ENCODE assay signal across 20 cellular contexts in the genomic region with DNA sequence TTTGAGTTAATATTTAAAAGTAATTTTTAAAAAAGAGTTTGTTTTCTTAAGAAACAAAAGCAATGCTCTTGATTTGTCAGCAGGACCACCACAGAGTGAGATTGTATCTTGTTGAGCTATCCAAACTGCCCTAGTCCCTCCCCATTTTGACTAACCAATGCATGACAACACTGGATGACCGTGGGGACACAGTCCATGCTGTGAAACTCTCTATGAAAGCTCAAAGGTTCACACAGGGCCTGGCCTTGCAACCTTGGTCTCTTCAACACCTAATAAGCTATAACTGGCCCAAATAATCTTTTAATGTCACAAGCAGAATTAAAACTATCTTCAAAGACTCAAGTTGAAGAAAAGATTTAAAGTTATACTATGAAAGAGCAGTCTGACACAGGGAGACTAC. TPM values are rescaled to one million over a fixed set of nuclear protein-coding genes. Genes with fewer than 3 reads are reported as not detected.
"Had no signal": no experiment of that assay in that cellular context is flagged by ENCODE, and none has a peak within 500 bp of the region (broad histone marks: within the 10 kb centered on the region; RNA-seq: fewer than 3 reads in every experiment).

No MANE protein-coding gene starts in this region.

- H3K27ac Mint-ChIP-seq: activated naive CD8-positive, alpha-beta T cell treated with anti-CD3 and anti-CD28 coated beads, Interleukin-2, amount 50 U/mL, for 24 hours had no signal

- DNase-seq: activated CD4-positive, alpha-beta T cell treated with anti-CD3 and anti-CD28 coated beads, Interleukin-2, amount 50 U/mL, for 1 hour; activated CD4-positive, CD25-positive, alpha-beta regulatory T cell; activated naive CD8-positive, alpha-beta T cell treated with anti-CD3 and anti-CD28 coated beads, Interleukin-2, amount 50 U/mL, for 24 hours; anterior cingulate cortex; caudate nucleus; effector memory CD8-positive, alpha-beta T cell; foreskin fibroblast; left cardiac atrium; naive B cell; pancreas; stimulated activated CD8-positive, alpha-beta memory T cell treated with anti-CD3 and anti-CD28 coated beads, Interleukin-4, amount 100 ng/mL, for 48 hours; stimulated activated naive CD4-positive, alpha-beta T cell; thyroid gland had no signal

- H3K4me1 Mint-ChIP-seq: brain, naive B cell, neural crest cell had no signal

- H3K27me3 ChIP-seq: pancreas, thyroid gland had no signal

- H3K27me3 Mint-ChIP-seq: activated naive CD8-positive, alpha-beta T cell treated with anti-CD3 and anti-CD28 coated beads, Interleukin-2, amount 50 U/mL, for 24 hours; brain; effector memory CD8-positive, alpha-beta T cell; naive B cell had no signal

- H3K4me3 ChIP-seq: lung, pancreas, SK-N-MC, thyroid gland had no signal

- H3K36me3 ChIP-seq: thyroid gland had no signal

- H3K27ac ChIP-seq: pancreas, SK-N-MC, thyroid gland had no signal

- FAIRE-seq: islet of Langerhans had no signal

- H3K9me3 ChIP-seq: pancreas, thyroid gland had no signal

- H3K4me3 Mint-ChIP-seq: activated naive CD8-positive, alpha-beta T cell treated with anti-CD3 and anti-CD28 coated beads, Interleukin-2, amount 50 U/mL, for 24 hours; brain; effector memory CD8-positive, alpha-beta T cell; neural crest cell had no signal

- H3K4me1 ChIP-seq: pancreas had no signal

- H3K9me3 Mint-ChIP-seq: activated naive CD8-positive, alpha-beta T cell treated with anti-CD3 and anti-CD28 coated beads, Interleukin-2, amount 50 U/mL, for 24 hours; brain; effector memory CD8-positive, alpha-beta T cell; naive B cell; neural crest cell had no signal

- ATAC-seq: activated naive CD8-positive, alpha-beta T cell treated with anti-CD3 and anti-CD28 coated beads, Interleukin-2, amount 50 U/mL, for 24 hours; effector memory CD8-positive, alpha-beta T cell; left cardiac atrium; pancreas had no signal

RNA-seq across cellular contexts. Expression of gene DNAI7, which starts 13.6 kb away (rescaled TPM):
- total RNA-seq: dermis microvascular lymphatic vessel endothelial cell, glomerular endothelial cell had no signal
